Comparison of ENCODE assay signal across 9 cellular contexts in the genomic region with DNA sequence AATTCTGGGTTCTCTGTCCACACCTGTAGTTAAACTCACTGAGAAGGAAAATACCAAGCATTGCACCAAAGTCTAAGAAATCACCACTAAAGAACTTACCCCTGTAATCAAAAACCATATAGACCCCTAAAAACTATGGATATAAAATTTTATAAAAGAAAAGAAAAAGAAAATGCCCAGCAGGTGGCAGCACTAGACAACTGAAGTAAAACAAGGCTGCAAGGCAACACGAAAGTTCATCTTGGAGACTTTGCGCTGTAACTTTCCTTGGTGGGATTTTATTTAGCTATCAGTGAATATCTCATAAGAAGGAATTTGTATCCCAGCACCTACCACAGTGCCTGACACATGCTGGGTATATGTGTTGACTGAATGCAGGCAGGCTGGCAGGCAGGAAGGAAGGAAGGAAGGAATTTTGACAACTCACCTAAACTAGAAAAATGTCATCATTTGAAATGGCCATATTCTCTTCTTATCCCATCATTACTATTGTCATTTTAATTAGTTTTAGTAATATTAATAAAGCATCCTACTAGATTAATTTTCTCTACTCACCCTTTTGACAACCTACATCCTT.
DNase-seq lines count a peak whose midpoint lies in the region; ATAC-seq, FAIRE-seq and TF ChIP-seq lines count a peak whose summit lies in the region.
"Had no signal": no experiment of that assay in that cellular context is flagged by ENCODE, and none has a peak within 500 bp of the region (broad histone marks: within the 10 kb centered on the region; RNA-seq: fewer than 3 reads in every experiment).

No MANE protein-coding gene starts in this region.

- TF ChIP-seq CTCF in Loucy (conservative IDR thresholded peaks at IDR 0.05; ENCODE audit: low read length) (peak; percentile 47; the same call in 1 of the 2 replicates), progenitor cell of endocrine pancreas (IDR thresholded peaks at IDR 0.05; ENCODE audit: unreplicated experiment) (peak; percentile 96), vagina (IDR thresholded peaks at IDR 0.05) (peak; percentile 52 to 73 (median 63))

- no peaks in the 10 kb centered on the region for H3K36me3 ChIP-seq in Loucy (ENCODE audit: insufficient read depth, low read length)
- no peaks in the 10 kb centered on the region for H3K36me3 ChIP-seq in vagina

- no peak overlapping the region for H3K4me3 ChIP-seq in Loucy (ENCODE audit: low read length, poor library complexity, severe bottlenecking)
- H3K4me3 ChIP-seq in vagina = no peak overlapping the region

- no peak overlapping the region for H3K4me3 Mint-ChIP-seq in activated T-helper 2 cell treated with anti-CD3 and anti-CD28 coated beads, Interferon-gamma antibody, Interleukin-2, Interleukin-4, amounts not matched to agents 10 μg/mL and 5 μg/mL and 100 μg/mL, durations not matched to agents 14 hours and 24 hours and 36 hours (ENCODE audit: low read depth)
- H3K4me3 Mint-ChIP-seq in progenitor cell of endocrine pancreas (ENCODE audit: low read depth) = no peak overlapping the region

- H3K4me1 Mint-ChIP-seq in activated T-helper 2 cell treated with anti-CD3 and anti-CD28 coated beads, Interferon-gamma antibody, Interleukin-2, Interleukin-4, amounts not matched to agents 10 μg/mL and 5 μg/mL and 100 μg/mL, durations not matched to agents 14 hours and 24 hours and 36 hours (ENCODE audit: low read depth) = peaks cover 14% of the 10 kb centered on the region
- no peaks in the 10 kb centered on the region for H3K4me1 Mint-ChIP-seq in progenitor cell of endocrine pancreas (ENCODE audit: low read depth)

- no peak overlapping the region for H2AFZ ChIP-seq in Loucy (ENCODE audit: low read length)

- no peaks in the 10 kb centered on the region for H4K20me1 ChIP-seq in Loucy (ENCODE audit: insufficient read depth, low read length, poor library complexity, severe bottlenecking)

- H3K36me3 Mint-ChIP-seq in activated T-helper 2 cell treated with anti-CD3 and anti-CD28 coated beads, Interferon-gamma antibody, Interleukin-2, Interleukin-4, amounts not matched to agents 10 μg/mL and 5 μg/mL and 100 μg/mL, durations not matched to agents 14 hours and 24 hours and 36 hours (ENCODE audit: low read depth) = no peaks in the 10 kb centered on the region
- no peaks in the 10 kb centered on the region for H3K36me3 Mint-ChIP-seq in progenitor cell of endocrine pancreas (ENCODE audit: insufficient read depth)

- ATAC-seq in HG02763 (IDR thresholded peaks at IDR 0.05; ENCODE audit: unreplicated experiment) = no peak
- ATAC-seq: activated naive CD4-positive, alpha-beta T cell treated with anti-CD3 and anti-CD28 coated beads, Interleukin-2, amount 50 U/mL, for 72 hours had no signal

- no peak overlapping the region for H3K4me2 ChIP-seq in Loucy (ENCODE audit: low read depth, low read length, poor library complexity, severe bottlenecking)

- no peaks in the 10 kb centered on the region for H3F3A ChIP-seq in Loucy (ENCODE audit: low read depth)

- H3K27me3 Mint-ChIP-seq in activated T-helper 2 cell treated with anti-CD3 and anti-CD28 coated beads, Interferon-gamma antibody, Interleukin-2, Interleukin-4, amounts not matched to agents 10 μg/mL and 5 μg/mL and 100 μg/mL, durations not matched to agents 14 hours and 24 hours and 36 hours (ENCODE audit: low read depth) = peaks cover 38% of the 10 kb centered on the region
- peaks cover 24% of the 10 kb centered on the region for H3K27me3 Mint-ChIP-seq in progenitor cell of endocrine pancreas

- H3K9me2 ChIP-seq in Loucy (replicated peaks; ENCODE audit: low read depth, low read length) = no peaks in the 10 kb centered on the region

- peak; percentile 92 for DNase-seq in DMS53 (lab: John Stamatoyannopoulos, UW)
- DNase-seq in RPMI8226 = peak; percentile 76
- DNase-seq in activated T-helper 2 cell treated with anti-CD3 and anti-CD28 coated beads, Interferon-gamma antibody, Interleukin-2, Interleukin-4, amounts not matched to agents 10 μg/mL and 5 μg/mL and 100 μg/mL, durations not matched to agents 14 hours and 24 hours and 36 hours (ENCODE audit: low spot score) = peak; percentile 32
- DNase-seq in frontal cortex (ENCODE audit: low spot score in 2 of 2) = peak; percentile 41 to 52
- peak; percentile 50 for DNase-seq in progenitor cell of endocrine pancreas (ENCODE audit: low spot score, unreplicated experiment)
- DNase-seq in vagina (ENCODE audit: extremely low spot score in 2 of 2) = no peak

- H3K27ac ChIP-seq in vagina = no peak overlapping the region

- H3K9ac ChIP-seq in Loucy (ENCODE audit: low read depth, low read length, poor library complexity, severe bottlenecking) = no peak overlapping the region

- no peaks in the 10 kb centered on the region for H3K27me3 ChIP-seq in Loucy (ENCODE audit: insufficient read depth, low read length, poor library complexity, severe bottlenecking)
- H3K27me3 ChIP-seq in vagina = no peaks in the 10 kb centered on the region

- no peak for TF ChIP-seq POLR2A in vagina (IDR thresholded peaks at IDR 0.05)

- H3K4me1 ChIP-seq in Loucy (ENCODE audit: insufficient read depth, low read length, poor library complexity, severe bottlenecking) (peaks cover 7% of the 10 kb centered on the region), vagina (peaks cover 10% of the 10 kb centered on the region)

- no peaks in the 10 kb centered on the region for H3K9me3 Mint-ChIP-seq in activated T-helper 2 cell treated with anti-CD3 and anti-CD28 coated beads, Interferon-gamma antibody, Interleukin-2, Interleukin-4, amounts not matched to agents 10 μg/mL and 5 μg/mL and 100 μg/mL, durations not matched to agents 14 hours and 24 hours and 36 hours
- no peaks in the 10 kb centered on the region for H3K9me3 Mint-ChIP-seq in progenitor cell of endocrine pancreas (ENCODE audit: low read depth)

- FAIRE-seq in frontal cortex (lab: Jason Lieb, UNC) = peak; percentile 96

- H3K9me3 ChIP-seq in Loucy (ENCODE audit: insufficient read depth, low read depth, low read length) (no peaks in the 10 kb centered on the region), vagina (no peaks in the 10 kb centered on the region)

- no peaks in the 10 kb centered on the region for H3K79me2 ChIP-seq in Loucy (ENCODE audit: insufficient read depth, low read length)

- no peak overlapping the region for H3K27ac Mint-ChIP-seq in activated T-helper 2 cell treated with anti-CD3 and anti-CD28 coated beads, Interferon-gamma antibody, Interleukin-2, Interleukin-4, amounts not matched to agents 10 μg/mL and 5 μg/mL and 100 μg/mL, durations not matched to agents 14 hours and 24 hours and 36 hours
- no peak overlapping the region for H3K27ac Mint-ChIP-seq in progenitor cell of endocrine pancreas
- H3K27ac Mint-ChIP-seq: activated naive CD4-positive, alpha-beta T cell treated with anti-CD3 and anti-CD28 coated beads, Interleukin-2, amount 50 U/mL, for 72 hours had no signal

- intact Hi-C loops in activated T-helper 2 cell treated with anti-CD3 and anti-CD28 coated beads, Interferon-gamma antibody, Interleukin-2, Interleukin-4, amounts not matched to agents 10 μg/mL and 5 μg/mL and 100 μg/mL, durations not matched to agents 14 hours and 24 hours and 36 hours (cut with micrococcal nuclease) = loop anchor here (1.0 to 10.0 kb wide), 4 partner anchors 154 to 452 kb away; no protein-coding TSS in a partner anchor
- intact Hi-C loops in vagina (cut with DNase I) = loop anchor here (5.0 kb wide), 1 partner anchor 451 kb away; no protein-coding TSS in a partner anchor

Comparison
In these comparisons a context has a peak if more than half of its experiments do, and no peak if none do; other contexts are left out.
1. DNase-seq: peak in DMS53 (single experiment), RPMI8226 (single experiment), activated T-helper 2 cell treated with anti-CD3 and anti-CD28 coated beads, Interferon-gamma antibody, Interleukin-2, Interleukin-4, amounts not matched to agents 10 μg/mL and 5 μg/mL and 100 μg/mL, durations not matched to agents 14 hours and 24 hours and 36 hours (single experiment), frontal cortex (2 of 2) and progenitor cell of endocrine pancreas (single experiment); none in vagina (0 of 2).
2. Peak in every context shown above with its lines, with median percentiles within 50 percentile points of each other: CTCF ChIP-seq.